ENCODE assay signal across 23 cellular contexts in genomic region chr15:92510163-92510882, GRCh38.
A peak's percentile ranks its signal among the peaks of the same experiment; 100 is the strongest.
DNase-seq lines count a peak whose midpoint lies in the region; ATAC-seq, FAIRE-seq and TF ChIP-seq lines count a peak whose summit lies in the region.
"Had no signal": no experiment of that assay in that cellular context is flagged by ENCODE, and none has a peak within 500 bp of the region (broad histone marks: within the 10 kb centered on the region; RNA-seq: fewer than 3 reads in every experiment).

No MANE protein-coding gene starts in this region.

- H3K27ac ChIP-seq in HUES64 (ENCODE audit: low read depth, low read length): peak overlapping the region; percentile 84
- H3K27ac ChIP-seq in mammary epithelial cell (ENCODE audit: insufficient read depth, low read depth, low read length): no peak overlapping the region
- no peak overlapping the region for H3K27ac ChIP-seq in keratinocyte (ENCODE audit: control insufficient read depth, insufficient read depth, low read length)
- H3K27ac ChIP-seq in right lobe of liver: no peak overlapping the region
- H3K27ac ChIP-seq: colonic mucosa, neutrophil, right atrium auricular region, stomach had no signal

- 43% methylated on average over 4 of the region's 4 CpGs for WGBS in HUES64
- 67% methylated on average over 4 of the region's 4 CpGs for WGBS in mammary epithelial cell (ENCODE audit: low coverage, missing lambda C conversion rate)
- WGBS in right lobe of liver (ENCODE audit: insufficient coverage, low coverage, low lambda C conversion rate, missing lambda C conversion rate): 63% methylated on average over 4 of the region's 4 CpGs

- in situ Hi-C loops in mammary epithelial cell (cut with MboI; ENCODE audit: low sequenced_read_pairs in 2 of 2): loop anchor here in 1 of 2 donors (25.0 kb wide), 1 partner anchor 202 kb away; no protein-coding TSS in a partner anchor

- TF ChIP-seq POLR2A in right lobe of liver (IDR thresholded peaks at IDR 0.05): no peak

- H3K79me2 ChIP-seq in mammary epithelial cell (ENCODE audit: insufficient read depth, low read length): no peaks in the 10 kb centered on the region
- no peaks in the 10 kb centered on the region for H3K79me2 ChIP-seq in keratinocyte (ENCODE audit: control insufficient read depth, insufficient read depth, low read length)

- TF ChIP-seq CTCF in mammary epithelial cell (conservative IDR thresholded peaks at IDR 0.05 in 1 of 2, IDR thresholded peaks at IDR 0.05 in 1 of 2; ENCODE audit: extremely low read depth in 1 of 2, insufficient read depth in 1 of 2, low read depth in 1 of 2, low read length in 2 of 2) (no peak), keratinocyte (optimal IDR thresholded peaks at IDR 0.05 in 1 of 3, IDR thresholded peaks at IDR 0.05 in 1 of 3, conservative IDR thresholded peaks at IDR 0.05 in 1 of 3; ENCODE audit: extremely low read depth in 1 of 3, insufficient read depth in 2 of 3, low read length in 3 of 3) (no peak), right lobe of liver (IDR thresholded peaks at IDR 0.05) (no peak)

- peak; percentile 48 for FAIRE-seq in keratinocyte (lab: Jason Lieb, UNC)

- peak; percentile 32 for DNase-seq in AG08395 (ENCODE audit: low spot score)
- peak; percentile 51 for DNase-seq in mammary epithelial cell
- peak; percentile 11 for DNase-seq in keratinocyte (ENCODE audit: low read depth, low spot score)
- DNase-seq in DMS114 treated with DMSO at 0.1 percent for 48 hours (lab: John Stamatoyannopoulos, UW; ENCODE audit: unreplicated experiment): no peak
- no peak for DNase-seq in right lobe of liver
- no peak for DNase-seq in NCI-H1048 (lab: John Stamatoyannopoulos, UW)
- DNase-seq: activated CD4-positive, alpha-beta T cell treated with anti-CD3 and anti-CD28 coated beads for 1 hour; activated CD8-positive, alpha-beta memory T cell treated with anti-CD3 and anti-CD28 coated beads, Interleukin-2, amount 50 U/mL, for 4 hours; activated effector memory CD4-positive, alpha-beta T cell treated with anti-CD3 and anti-CD28 coated beads, Interleukin-2, amount 50 U/mL, for 16 hours; anterior cingulate cortex; CD8-positive, alpha-beta memory T cell; colonic mucosa; midbrain; MV-4-11; NCI-H2081; NCI-H510A treated with DMSO at 0.1 percent for 48 hours; SHP77 treated with DMSO at 0.1 percent for 48 hours; stomach; T-helper 2 cell had no signal

- no peaks in the 10 kb centered on the region for H3K9me1 ChIP-seq in keratinocyte (ENCODE audit: control insufficient read depth, extremely low read depth, insufficient read depth, low read length)

- H3K36me3 ChIP-seq in HUES64 (ENCODE audit: insufficient read depth, low read length): no peaks in the 10 kb centered on the region
- H3K36me3 ChIP-seq in mammary epithelial cell (ENCODE audit: insufficient read depth, low read length): no peaks in the 10 kb centered on the region
- no peaks in the 10 kb centered on the region for H3K36me3 ChIP-seq in keratinocyte (ENCODE audit: control insufficient read depth in 2 of 2, extremely low read depth in 1 of 2, insufficient read depth in 2 of 2, low read length in 2 of 2)
- no peaks in the 10 kb centered on the region for H3K36me3 ChIP-seq in right lobe of liver
- H3K36me3 ChIP-seq: colonic mucosa, neutrophil, right atrium auricular region, stomach had no signal

- no peak for ATAC-seq in right lobe of liver
- ATAC-seq in GM18498 (IDR thresholded peaks at IDR 0.05; ENCODE audit: unreplicated experiment): no peak

- BruUV-seq in mammary epithelial cell (replicated peaks; lab: Mats Ljungman, UMichigan): no TSS peak

- H3K9me3 ChIP-seq in HUES64 (ENCODE audit: insufficient read depth, low read depth, low read length) (peaks cover 51% of the 10 kb centered on the region), mammary epithelial cell (replicated peaks; ENCODE audit: insufficient read depth, low read length) (no peaks in the 10 kb centered on the region), keratinocyte (ENCODE audit: control insufficient read depth, low read depth, low read length) (no peaks in the 10 kb centered on the region), right lobe of liver (no peaks in the 10 kb centered on the region)
- H3K9me3 ChIP-seq: colonic mucosa, neutrophil had no signal

- H3K9ac ChIP-seq in HUES64 (ENCODE audit: low read depth, low read length): peak overlapping the region; percentile 50
- H3K9ac ChIP-seq in mammary epithelial cell (ENCODE audit: insufficient read depth, low read length): no peak overlapping the region
- H3K9ac ChIP-seq in keratinocyte (ENCODE audit: control insufficient read depth, extremely low read depth, insufficient read depth, low read length): no peak overlapping the region

- intact Hi-C loops in mammary epithelial cell (cut with micrococcal nuclease) (no loop called here), right lobe of liver (cut with DNase I) (no loop called here)

- H3K4me1 ChIP-seq in HUES64 (ENCODE audit: insufficient read depth, low read length) (peaks cover 17% of the 10 kb centered on the region), mammary epithelial cell (ENCODE audit: insufficient read depth, low read length) (no peaks in the 10 kb centered on the region), keratinocyte (ENCODE audit: control insufficient read depth, extremely low read depth, insufficient read depth, low read length) (peaks cover 7% of the 10 kb centered on the region), right lobe of liver (no peaks in the 10 kb centered on the region)
- H3K4me1 ChIP-seq: colonic mucosa, right atrium auricular region had no signal

- no peaks in the 10 kb centered on the region for H4K20me1 ChIP-seq in mammary epithelial cell (ENCODE audit: insufficient read depth, low read length)
- no peaks in the 10 kb centered on the region for H4K20me1 ChIP-seq in keratinocyte (ENCODE audit: control insufficient read depth, extremely low read depth, insufficient read depth, low read length)

- no peak overlapping the region for H2AFZ ChIP-seq in mammary epithelial cell (ENCODE audit: low read depth, low read length)
- H2AFZ ChIP-seq in keratinocyte (ENCODE audit: control insufficient read depth, low read length): no peak overlapping the region

- no peak overlapping the region for H3K4me2 ChIP-seq in mammary epithelial cell (ENCODE audit: insufficient read depth, low read depth, low read length)
- H3K4me2 ChIP-seq in keratinocyte (ENCODE audit: control insufficient read depth, extremely low read depth, insufficient read depth, low read depth, low read length): no peak overlapping the region

- H3K27me3 ChIP-seq in HUES64 (ENCODE audit: insufficient read depth, low read length): no peaks in the 10 kb centered on the region
- no peaks in the 10 kb centered on the region for H3K27me3 ChIP-seq in mammary epithelial cell (ENCODE audit: insufficient read depth, low read length)
- no peaks in the 10 kb centered on the region for H3K27me3 ChIP-seq in keratinocyte (ENCODE audit: control insufficient read depth, extremely low read depth, insufficient read depth, low read length)
- H3K27me3 ChIP-seq in right lobe of liver: no peaks in the 10 kb centered on the region
- H3K27me3 ChIP-seq: colonic mucosa, neutrophil, right atrium auricular region, stomach had no signal

- dilution Hi-C loops in mammary epithelial cell (cut with HindIII; ENCODE audit: low sequenced_read_pairs) (no loop called here), keratinocyte (cut with MboI; ENCODE audit: extremely low pct_ligation_motif_present, low sequenced_read_pairs) (no loop called here)

- CTCF ChIA-PET in mammary epithelial cell (lab: Charles Lee; ENCODE audit: low non-redundant PET): no interaction called here

- H3K4me3 ChIP-seq in HUES64 (ENCODE audit: low read length) (no peak overlapping the region), mammary epithelial cell (replicated peaks in 1 of 3; ENCODE audit: insufficient read depth in 1 of 3, low read depth in 2 of 3, low read length in 3 of 3) (no peak overlapping the region), keratinocyte (ENCODE audit: control insufficient read depth in 2 of 3, extremely low read depth in 1 of 3, insufficient read depth in 2 of 3, low read depth in 1 of 3, low read length in 3 of 3) (no peak overlapping the region), right lobe of liver (no peak overlapping the region)
- H3K4me3 ChIP-seq: colonic mucosa, right atrium auricular region, stomach had no signal

Comparison
In these comparisons a context has a peak if more than half of its experiments do, and no peak if none do; other contexts are left out.
1. DNase-seq: peak in AG08395 (single experiment), mammary epithelial cell (single experiment) and keratinocyte (single experiment); none in DMS114 treated with DMSO at 0.1 percent for 48 hours (single experiment), right lobe of liver (0 of 3) and NCI-H1048 (single experiment).